17 cellular contexts compared by ENCODE assay signal in genomic region chr2:83386559-83386958, GRCh38.
DNase-seq lines count a peak whose midpoint lies in the region; ATAC-seq and TF ChIP-seq lines count a peak whose summit lies in the region.
"Had no signal": no experiment of that assay in that cellular context is flagged by ENCODE, and none has a peak within 500 bp of the region (broad histone marks: within the 10 kb centered on the region; RNA-seq: fewer than 3 reads in every experiment).

No MANE protein-coding gene starts in this region.

- no peak overlapping the region for H3K18ac ChIP-seq in mesendoderm (ENCODE audit: low read length)

- no peak overlapping the region for H2AK5ac ChIP-seq in mesendoderm (ENCODE audit: low read length)

- no peaks in the 10 kb centered on the region for H3K36me3 ChIP-seq in mesendoderm (ENCODE audit: control insufficient read depth, insufficient read depth, low read length)
- H3K36me3 ChIP-seq: BLaER1 treated with 17β-estradiol and CSF1 and Interleukin-3, amounts not matched to agents 10 nM and 100 nM had no signal

- CTCF ChIA-PET in AG04449 (lab: Yijun Ruan, JAX): no interaction called here

- H3K4me2 ChIP-seq in mesendoderm (ENCODE audit: low read length): no peak overlapping the region
- H3K4me2 ChIP-seq: A549; BLaER1 treated with 17β-estradiol and CSF1 and Interleukin-3, amounts not matched to agents 10 nM and 100 nM; KMS-11 had no signal

- no peak overlapping the region for H3K9ac ChIP-seq in mesendoderm (ENCODE audit: low read length)
- H3K9ac ChIP-seq: BLaER1 treated with 17β-estradiol and CSF1 and Interleukin-3, amounts not matched to agents 10 nM and 100 nM; KMS-11 had no signal

- H3K79me2 ChIP-seq in mesendoderm (ENCODE audit: control insufficient read depth, insufficient read depth, low read length): no peaks in the 10 kb centered on the region

- no peak overlapping the region for H3K4ac ChIP-seq in mesendoderm (ENCODE audit: low read depth, low read length)

- ATAC-seq in GM21825 (IDR thresholded peaks at IDR 0.05; ENCODE audit: unreplicated experiment): no peak
- ATAC-seq: A549; CD8-positive, alpha-beta T cell had no signal

- no peak overlapping the region for H2BK5ac ChIP-seq in mesendoderm (ENCODE audit: low read length)

- no peak for TF ChIP-seq CTCF in AG04449 (IDR thresholded peaks at IDR 0.05; ENCODE audit: insufficient read depth, low read length, missing control alignments)

- H3K56ac ChIP-seq in mesendoderm (ENCODE audit: low read length): no peak overlapping the region

- no peaks in the 10 kb centered on the region for H3K27me3 ChIP-seq in mesendoderm (ENCODE audit: insufficient read depth, low read length, poor library complexity)

- H3K4me3 ChIP-seq in AG04449 (ENCODE audit: low read depth, low read length) (no peak overlapping the region), mesendoderm (ENCODE audit: low read length) (no peak overlapping the region)
- H3K4me3 ChIP-seq: A549; BLaER1 treated with 17β-estradiol and CSF1 and Interleukin-3, amounts not matched to agents 10 nM and 100 nM had no signal

- H3K79me1 ChIP-seq in mesendoderm (ENCODE audit: low read length): no peaks in the 10 kb centered on the region

- no peak overlapping the region for H2BK120ac ChIP-seq in mesendoderm (ENCODE audit: low read depth, low read length)

- H3K4me1 ChIP-seq in mesendoderm (ENCODE audit: control insufficient read depth, low read depth, low read length): no peaks in the 10 kb centered on the region
- H3K4me1 ChIP-seq: A549 had no signal

- no peak overlapping the region for H4K8ac ChIP-seq in mesendoderm (ENCODE audit: low read depth, low read length)

- peak; percentile 10 for DNase-seq in AG04449 (ENCODE audit: low read depth, low spot score)
- DNase-seq in GM03348 (ENCODE audit: low spot score): peak; percentile 41
- peak; percentile 69 for DNase-seq in HS-5 (ENCODE audit: low read depth)
- peak; percentile 1 for DNase-seq in mesendoderm
- no peak for DNase-seq in DMS53 (lab: John Stamatoyannopoulos, UW)
- DNase-seq in HuH-7 (ENCODE audit: low spot score): no peak
- DNase-seq in NCI-H226: no peak
- DNase-seq: Calu3; CD8-positive, alpha-beta T cell; GF-D8; GOT3; H7 had no signal

- POLR2A ChIA-PET in AG04449 (lab: Yijun Ruan, JAX): interaction anchor here (0.8 kb wide), 1 partner anchor 836 kb away, joined by 3 read pairs; no protein-coding TSS in a partner anchor

- WGBS in mesendoderm (ENCODE audit: extremely low coverage, insufficient coverage, low lambda C conversion rate): no CpG with 5 or more reads among the region's 1 CpG

- no peak overlapping the region for H3K27ac ChIP-seq in mesendoderm (ENCODE audit: low read depth, low read length)
- H3K27ac ChIP-seq: 22Rv1; A549; BLaER1 treated with 17β-estradiol and CSF1 and Interleukin-3, amounts not matched to agents 10 nM and 100 nM; KMS-11 had no signal

- no peak overlapping the region for H4K5ac ChIP-seq in mesendoderm (ENCODE audit: low read length)

- H3K23ac ChIP-seq in mesendoderm (ENCODE audit: low read length): no peak overlapping the region

- H2BK15ac ChIP-seq in mesendoderm (replicated peaks; ENCODE audit: low read depth): no peak overlapping the region

Comparison
In these comparisons a context has a peak if more than half of its experiments do, and no peak if none do; other contexts are left out.
1. DNase-seq: peak in AG04449 (single experiment), GM03348 (single experiment), HS-5 (single experiment) and mesendoderm (single experiment); none in DMS53 (single experiment), HuH-7 (single experiment) and NCI-H226 (single experiment).